Comparison of ENCODE assay signal across 8 cellular contexts in genomic region chr19:42140125-42140754, GRCh38. TPM values are rescaled to one million over a fixed set of nuclear protein-coding genes. Genes with fewer than 3 reads are reported as not detected.
DNase-seq lines count a peak whose midpoint lies in the region; ATAC-seq and TF ChIP-seq lines count a peak whose summit lies in the region.

No MANE protein-coding gene starts in this region.

- no peaks in the 10 kb centered on the region for H4K20me1 ChIP-seq in mammary epithelial cell (ENCODE audit: insufficient read depth, low read length)

- H2AFZ ChIP-seq in mammary epithelial cell (ENCODE audit: low read depth, low read length) = no peak overlapping the region

- 22% methylated on average over 5 of the region's 8 CpGs for whole genome bisulfite sequencing in mammary epithelial cell (ENCODE audit: low coverage, missing lambda C conversion rate)

- H3K27ac ChIP-seq in mammary epithelial cell (ENCODE audit: insufficient read depth, low read depth, low read length) = no peak overlapping the region

- dilution Hi-C loops in mammary epithelial cell (cut with HindIII; ENCODE audit: low sequenced_read_pairs) = loop anchor here (5.0 kb wide), 1 partner anchor 47 kb away; no protein-coding TSS in a partner anchor

- no peak overlapping the region for H3K4me2 ChIP-seq in mammary epithelial cell (ENCODE audit: insufficient read depth, low read depth, low read length)

- no peaks in the 10 kb centered on the region for H3K36me3 ChIP-seq in mammary epithelial cell (ENCODE audit: insufficient read depth, low read length)

- intact Hi-C loops in mammary epithelial cell (cut with micrococcal nuclease) = no loop called here

- H3K9ac ChIP-seq in mammary epithelial cell (ENCODE audit: insufficient read depth, low read length) = no peak overlapping the region

- BruUV-seq in mammary epithelial cell (replicated peaks; lab: Mats Ljungman, UMichigan) = no TSS peak

- in situ Hi-C loops in mammary epithelial cell (cut with MboI; ENCODE audit: low sequenced_read_pairs in 2 of 2) = no loop called here

- ATAC-seq in GM19463 (IDR thresholded peaks at IDR 0.05; ENCODE audit: unreplicated experiment) = no peak
- ATAC-seq in HG02678 (IDR thresholded peaks at IDR 0.05; ENCODE audit: unreplicated experiment) = no peak

- no peaks in the 10 kb centered on the region for H3K9me3 ChIP-seq in mammary epithelial cell (replicated peaks; ENCODE audit: insufficient read depth, low read length)

- no peak overlapping the region for H3K4me3 ChIP-seq in mammary epithelial cell (replicated peaks in 1 of 3; ENCODE audit: insufficient read depth in 1 of 3, low read depth in 2 of 3, low read length in 3 of 3)

- no peaks in the 10 kb centered on the region for H3K4me1 ChIP-seq in mammary epithelial cell (ENCODE audit: insufficient read depth, low read length)

- no peaks in the 10 kb centered on the region for H3K79me2 ChIP-seq in mammary epithelial cell (ENCODE audit: insufficient read depth, low read length)

- no peaks in the 10 kb centered on the region for H3K27me3 ChIP-seq in mammary epithelial cell (ENCODE audit: insufficient read depth, low read length)

- CTCF ChIA-PET in mammary epithelial cell (lab: Charles Lee; ENCODE audit: low non-redundant PET) = no interaction called here

- peak; percentile 85 for DNase-seq in AG08396 (ENCODE audit: low spot score)
- peak; percentile 62 for DNase-seq in M059J (ENCODE audit: low read depth)
- peak; percentile 39 for DNase-seq in mammary epithelial cell
- DNase-seq in lung microvascular endothelial cell (ENCODE audit: low read depth in 2 of 2) = peak; percentile 79 to 86
- no peak for DNase-seq in NCI-H1092 (lab: John Stamatoyannopoulos, UW)
- DNase-seq in stimulated activated naive CD4-positive, alpha-beta T cell treated with Interleukin-2 at 50 U/mL for 16 hours (lab: John Stamatoyannopoulos, UW) = no peak

- no peak for TF ChIP-seq CTCF in mammary epithelial cell (conservative IDR thresholded peaks at IDR 0.05 in 1 of 2, IDR thresholded peaks at IDR 0.05 in 1 of 2; ENCODE audit: extremely low read depth in 1 of 2, insufficient read depth in 1 of 2, low read depth in 1 of 2, low read length in 2 of 2)

RNA-seq across cellular contexts. Expression of gene POU2F2, which starts 8.0 kb away (rescaled TPM):
- 0.17 and 0.30 TPM in 2 replicates for total RNA-seq in M059J (2014; rRNA removed; shearing (Covaris generic))
- total RNA-seq in mammary epithelial cell = 10 to 100 TPM in 1 of 2 donors, under 1 TPM in 1; 0.83 to 12.5 TPM
- polyA plus RNA-seq in mammary epithelial cell = 1.3 TPM
- not detected for polyA minus RNA-seq in mammary epithelial cell
- total RNA-seq in lung microvascular endothelial cell = 0.20 and 0.22 TPM in 2 replicates

Comparison
In these comparisons a context has a peak if more than half of its experiments do, and no peak if none do; other contexts are left out.
1. DNase-seq: peak in AG08396 (single experiment), M059J (single experiment), mammary epithelial cell (single experiment) and lung microvascular endothelial cell (2 of 2); none in NCI-H1092 (single experiment) and stimulated activated naive CD4-positive, alpha-beta T cell treated with Interleukin-2 at 50 U/mL for 16 hours (single experiment).